1 cellular context compared by ENCODE assay signal in the genomic region with DNA sequence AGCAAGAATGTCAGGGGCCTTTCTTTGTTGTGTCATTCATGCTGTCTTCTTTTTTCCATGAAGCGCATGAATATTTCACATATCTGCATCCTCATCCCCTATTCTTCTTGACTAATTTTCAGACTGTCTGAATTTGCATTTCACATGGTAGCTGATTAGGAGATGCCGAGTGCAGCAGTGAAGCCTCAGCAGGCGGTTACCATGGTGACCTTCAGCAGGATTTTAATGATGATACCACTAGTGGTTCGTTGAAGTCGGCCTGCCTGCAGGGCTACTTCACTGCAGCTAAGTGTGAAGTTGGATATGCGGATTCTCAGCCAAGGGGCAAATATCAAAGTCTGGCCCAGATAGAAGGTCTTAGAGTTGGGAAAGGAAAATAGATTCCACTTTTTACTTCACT.
TF ChIP-seq lines count a peak whose summit lies in the region.

No MANE protein-coding gene starts in this region.

TF ChIP-seq in IMR-90, 13 proteins besides CTCF, POLR2A, EP300 and RAD21 (continued from another document):
- no peak for TF ChIP-seq BHLHE40 (IDR thresholded peaks at IDR 0.05; ENCODE audit: low read depth, low read length)
- no peak for TF ChIP-seq MAFK (IDR thresholded peaks at IDR 0.05; ENCODE audit: low read depth, low read length)
